In the genomic region with DNA sequence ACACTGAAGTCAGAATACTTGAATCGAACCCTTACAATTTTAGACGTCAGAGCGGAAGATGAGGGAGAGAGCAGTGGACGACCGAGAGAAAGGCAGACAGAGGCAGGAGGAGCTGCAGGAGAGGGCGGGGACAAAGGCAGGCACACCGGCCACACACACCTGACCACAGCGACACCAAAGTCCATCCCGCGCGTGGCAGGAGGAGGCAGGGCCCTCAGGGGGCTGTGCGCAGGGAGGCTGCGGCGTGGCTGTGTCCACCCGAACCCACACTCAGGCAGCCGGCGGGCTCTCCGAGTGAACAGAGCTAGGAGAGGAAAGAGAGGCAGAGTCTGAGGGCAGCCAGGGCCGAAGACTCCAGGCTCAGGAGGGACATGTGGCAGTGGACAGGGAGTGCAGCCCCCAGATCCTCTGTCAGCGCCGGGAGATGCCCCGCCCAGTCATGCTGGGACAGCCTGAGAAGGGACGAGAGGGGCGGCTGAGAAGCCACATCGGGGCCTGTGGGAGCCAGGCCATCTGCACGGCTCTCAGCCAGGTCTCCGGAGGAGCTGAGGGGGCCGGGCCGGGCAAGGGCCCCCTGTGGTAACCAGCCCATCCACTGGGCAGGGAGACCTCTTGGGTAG, we compare ENCODE assay signal across 17 cellular contexts. TPM values are rescaled to one million over a fixed set of nuclear protein-coding genes. Genes with fewer than 3 reads are reported as not detected.
A peak's percentile ranks its signal among the peaks of the same experiment; 100 is the strongest.
DNase-seq lines count a peak whose midpoint lies in the region; ATAC-seq and TF ChIP-seq lines count a peak whose summit lies in the region.
"Had no signal": no experiment of that assay in that cellular context is flagged by ENCODE, and none has a peak within 500 bp of the region (broad histone marks: within the 10 kb centered on the region; RNA-seq: fewer than 3 reads in every experiment).

No MANE protein-coding gene starts in this region.

- H4K20me1 ChIP-seq in PC-9 (ENCODE audit: insufficient read depth), result peaks cover 34% of the 10 kb centered on the region

- H3K4me1 Mint-ChIP-seq in memory B cell, result peaks cover 21% of the 10 kb centered on the region

- no peak overlapping the region for H3K4me3 Mint-ChIP-seq in memory B cell
- H3K4me3 Mint-ChIP-seq: neural crest cell had no signal

- H2AFZ ChIP-seq in PC-9, result no peak overlapping the region

- H3F3A ChIP-seq in PC-9 (ENCODE audit: insufficient read depth, low read depth), result no peaks in the 10 kb centered on the region

- no peak for TF ChIP-seq CTCF in PC-9 (conservative IDR thresholded peaks at IDR 0.05)

- H3K9me3 Mint-ChIP-seq in memory B cell, result no peaks in the 10 kb centered on the region
- H3K9me3 Mint-ChIP-seq: neural crest cell had no signal

- intact Hi-C loops in PC-9 (cut with micrococcal nuclease; ENCODE audit: unreplicated experiment), result no loop called here

- H3K36me3 ChIP-seq in PC-9 (ENCODE audit: low read depth), result 0 out of 2 replicates have a peak, but pooled peaks cover 4% of the 10 kb centered on the region

- peaks cover 14% of the 10 kb centered on the region for H3K36me3 Mint-ChIP-seq in memory B cell

- H3K27me3 ChIP-seq in PC-9 (ENCODE audit: insufficient read depth, low read depth), result no peaks in the 10 kb centered on the region
- H3K27me3 ChIP-seq: tibial nerve had no signal

- no peaks in the 10 kb centered on the region for H3K9me2 ChIP-seq in PC-9 (ENCODE audit: insufficient read depth)

- peaks cover 21% of the 10 kb centered on the region for H3K79me2 ChIP-seq in PC-9 (ENCODE audit: low read depth)

- CTCF ChIA-PET in PC-9 (lab: Charles Lee), result no interaction called here

- peak overlapping the region; percentile 70 for H3K27ac Mint-ChIP-seq in memory B cell

- ATAC-seq in memory B cell (ENCODE audit: low read depth) (no peak), HG03025 (IDR thresholded peaks at IDR 0.05; ENCODE audit: low FRiP score, unreplicated experiment) (no peak), HG02678 (IDR thresholded peaks at IDR 0.05; ENCODE audit: unreplicated experiment) (no peak)
- ATAC-seq: activated CD4-positive, CD25-positive, alpha-beta regulatory T cell treated with anti-CD3 and anti-CD28 coated beads, Interleukin-2, amount 50 U/mL, for 24 hours; GM12878 had no signal

- no peaks in the 10 kb centered on the region for H3K27me3 Mint-ChIP-seq in memory B cell

- no peaks in the 10 kb centered on the region for H3K4me1 ChIP-seq in PC-9 (replicated peaks; ENCODE audit: insufficient read depth)

- H3K9me3 ChIP-seq in PC-9 (ENCODE audit: insufficient read depth, low read depth), result no peaks in the 10 kb centered on the region
- H3K9me3 ChIP-seq: tibial nerve had no signal

- DNase-seq in PC-9 (no peak), cerebellar cortex (ENCODE audit: low spot score) (peak; percentile 36), memory B cell (ENCODE audit: low spot score in 2 of 2) (no peak), substantia nigra (lab: John Stamatoyannopoulos, UW) (peak in 3 of 49 donors; percentile 25 to 51 (median 32)), DMS53 treated with DMSO at 0.1 percent for 48 hours (lab: John Stamatoyannopoulos, UW; ENCODE audit: unreplicated experiment) (no peak), CD1c-positive myeloid dendritic cell (ENCODE audit: extremely low spot score) (no peak)
- DNase-seq: activated gamma-delta T cell treated with Interleukin-2 at 50 U/mL for 16 hours; Calu3; MV-4-11; NCI-H524; stimulated activated CD4-positive, alpha-beta T cell treated with anti-CD3 and anti-CD28 coated beads, Interleukin-4, amount 100 ng/mL, for 4 hours had no signal

- TSS peak; percentile 33 for BruUV-seq in PC-9 (replicated peaks; lab: Mats Ljungman, UMichigan)

- no peak overlapping the region for H3K4me2 ChIP-seq in PC-9

- H3K4me3 ChIP-seq in PC-9, result no peak overlapping the region
- H3K4me3 ChIP-seq: GM12878, tibial nerve had no signal

- no peak overlapping the region for H3K27ac ChIP-seq in PC-9
- peak overlapping the region; percentile 12 for H3K27ac ChIP-seq in substantia nigra (ENCODE audit: low read depth, low read length, poor library complexity, severe bottlenecking)

- POLR2A ChIA-PET in PC-9 (lab: Charles Lee; ENCODE audit: unreplicated experiment), result no interaction called here

RNA-seq across cellular contexts. Expression of gene GAK, which starts 20.1 kb away (rescaled TPM):
- 114 and 138 TPM in 2 replicates for total RNA-seq in PC-9 (2021)

RNA-seq across cellular contexts. Expression of gene TMEM175, which starts 20.3 kb away (rescaled TPM):
- 13.5 and 20.2 TPM in 2 replicates for total RNA-seq in PC-9 (2021)
